In the genomic region with DNA sequence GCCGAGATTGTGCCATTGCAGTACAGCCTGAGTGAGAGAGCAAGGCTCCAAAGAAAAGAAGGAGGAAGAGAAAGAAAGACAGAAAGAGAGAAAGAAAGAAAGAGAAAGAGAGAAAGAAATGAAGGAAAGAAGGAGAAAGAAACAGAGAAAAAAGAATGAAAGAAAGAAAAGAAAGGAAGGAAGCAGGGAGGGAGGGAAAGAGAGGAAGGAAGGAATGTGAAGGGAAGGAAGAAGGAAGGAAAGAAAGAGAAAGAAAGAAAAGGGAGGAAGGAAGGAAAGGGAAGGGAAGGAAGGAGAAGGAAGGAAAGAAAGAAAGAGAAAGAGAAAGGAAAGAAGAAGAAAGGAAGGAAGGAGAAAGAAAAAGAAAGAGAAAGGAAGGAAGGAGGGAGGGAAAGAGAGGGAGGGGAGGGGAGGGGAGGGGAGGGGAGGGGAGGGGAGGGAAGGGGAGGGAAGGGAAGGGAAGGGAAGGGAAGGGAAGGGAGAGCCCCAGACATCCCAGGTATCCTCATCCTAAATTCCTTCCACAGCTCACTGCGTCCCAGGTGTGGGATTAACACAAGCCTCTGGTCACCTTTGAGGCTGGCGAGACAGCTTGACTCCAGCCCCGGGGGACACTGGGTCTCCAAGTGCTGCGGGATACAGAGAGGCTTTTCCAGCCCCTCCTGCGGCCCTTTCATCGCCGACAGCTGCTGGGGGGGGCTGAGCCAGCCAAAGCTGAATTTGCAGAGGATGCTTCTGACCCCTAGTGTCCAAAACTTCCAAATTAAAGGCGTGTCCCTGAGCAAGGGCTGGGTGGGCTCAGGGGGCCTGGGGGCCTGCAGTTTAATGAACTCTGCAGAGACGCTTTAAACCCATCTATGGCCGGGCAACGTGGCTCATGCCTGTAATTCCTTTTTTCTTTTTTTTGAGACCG, we compare ENCODE assay signal across 2 cellular contexts.
TF ChIP-seq lines count a peak whose summit lies in the region.

No MANE protein-coding gene starts in this region.

TF ChIP-seq in SK-N-SH, 30 proteins besides CTCF, POLR2A, EP300 and RAD21 (continued from another document):
- TF ChIP-seq MXI1 (IDR thresholded peaks at IDR 0.05; ENCODE audit: low read depth, low read length) (no peak), SIN3A (IDR thresholded peaks at IDR 0.05; ENCODE audit: borderline replicate concordance, low read depth, low read length) (no peak), NFIC (IDR thresholded peaks at IDR 0.05; ENCODE audit: borderline replicate concordance) (no peak), TCF12 (IDR thresholded peaks at IDR 0.05) (no peak), FOXJ3 (CRISPR knock-in tag; IDR thresholded peaks at IDR 0.05) (no peak), USF1 (IDR thresholded peaks at IDR 0.05; ENCODE audit: borderline replicate concordance, low read depth) (no peak), MEF2A (IDR thresholded peaks at IDR 0.05; ENCODE audit: borderline replicate concordance, low read depth) (no peak), REST (IDR thresholded peaks at IDR 0.05; ENCODE audit: low read depth, low read length) (no peak), RFX5 (IDR thresholded peaks at IDR 0.05; ENCODE audit: low read length) (no peak), FOXM1 (IDR thresholded peaks at IDR 0.05; ENCODE audit: low read depth) (no peak), GABPA (IDR thresholded peaks at IDR 0.05; ENCODE audit: low read depth) (no peak), RCOR1 (IDR thresholded peaks at IDR 0.05; ENCODE audit: low read length) (no peak)
- TF ChIP-seq, protein P1, sequence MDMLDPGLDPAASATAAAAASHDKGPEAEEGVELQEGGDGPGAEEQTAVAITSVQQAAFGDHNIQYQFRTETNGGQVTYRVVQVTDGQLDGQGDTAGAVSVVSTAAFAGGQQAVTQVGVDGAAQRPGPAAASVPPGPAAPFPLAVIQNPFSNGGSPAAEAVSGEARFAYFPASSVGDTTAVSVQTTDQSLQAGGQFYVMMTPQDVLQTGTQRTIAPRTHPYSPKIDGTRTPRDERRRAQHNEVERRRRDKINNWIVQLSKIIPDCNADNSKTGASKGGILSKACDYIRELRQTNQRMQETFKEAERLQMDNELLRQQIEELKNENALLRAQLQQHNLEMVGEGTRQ (IDR thresholded peaks at IDR 0.05; ENCODE audit: borderline replicate concordance, low read depth, low read length) = no peak
- TF ChIP-seq, protein P2, sequence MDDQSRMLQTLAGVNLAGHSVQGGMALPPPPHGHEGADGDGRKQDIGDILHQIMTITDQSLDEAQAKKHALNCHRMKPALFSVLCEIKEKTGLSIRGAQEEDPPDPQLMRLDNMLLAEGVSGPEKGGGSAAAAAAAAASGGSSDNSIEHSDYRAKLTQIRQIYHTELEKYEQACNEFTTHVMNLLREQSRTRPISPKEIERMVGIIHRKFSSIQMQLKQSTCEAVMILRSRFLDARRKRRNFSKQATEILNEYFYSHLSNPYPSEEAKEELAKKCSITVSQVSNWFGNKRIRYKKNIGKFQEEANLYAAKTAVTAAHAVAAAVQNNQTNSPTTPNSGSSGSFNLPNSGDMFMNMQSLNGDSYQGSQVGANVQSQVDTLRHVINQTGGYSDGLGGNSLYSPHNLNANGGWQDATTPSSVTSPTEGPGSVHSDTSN (IDR thresholded peaks at IDR 0.05) = no peak
- TF ChIP-seq, protein P3, sequence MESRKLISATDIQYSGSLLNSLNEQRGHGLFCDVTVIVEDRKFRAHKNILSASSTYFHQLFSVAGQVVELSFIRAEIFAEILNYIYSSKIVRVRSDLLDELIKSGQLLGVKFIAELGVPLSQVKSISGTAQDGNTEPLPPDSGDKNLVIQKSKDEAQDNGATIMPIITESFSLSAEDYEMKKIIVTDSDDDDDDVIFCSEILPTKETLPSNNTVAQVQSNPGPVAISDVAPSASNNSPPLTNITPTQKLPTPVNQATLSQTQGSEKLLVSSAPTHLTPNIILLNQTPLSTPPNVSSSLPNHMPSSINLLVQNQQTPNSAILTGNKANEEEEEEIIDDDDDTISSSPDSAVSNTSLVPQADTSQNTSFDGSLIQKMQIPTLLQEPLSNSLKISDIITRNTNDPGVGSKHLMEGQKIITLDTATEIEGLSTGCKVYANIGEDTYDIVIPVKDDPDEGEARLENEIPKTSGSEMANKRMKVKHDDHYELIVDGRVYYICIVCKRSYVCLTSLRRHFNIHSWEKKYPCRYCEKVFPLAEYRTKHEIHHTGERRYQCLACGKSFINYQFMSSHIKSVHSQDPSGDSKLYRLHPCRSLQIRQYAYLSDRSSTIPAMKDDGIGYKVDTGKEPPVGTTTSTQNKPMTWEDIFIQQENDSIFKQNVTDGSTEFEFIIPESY (IDR thresholded peaks at IDR 0.05; ENCODE audit: borderline replicate concordance, low read depth) = no peak

TF ChIP-seq in SK-N-SH treated with all-trans-retinoic acid at 6 μM for 48 hours, 23 proteins besides CTCF, POLR2A, EP300 and RAD21 (continued from another document):
- TF ChIP-seq RARB (CRISPR knock-in tag; IDR thresholded peaks at IDR 0.05) = no peak
- TF ChIP-seq, protein P4, sequence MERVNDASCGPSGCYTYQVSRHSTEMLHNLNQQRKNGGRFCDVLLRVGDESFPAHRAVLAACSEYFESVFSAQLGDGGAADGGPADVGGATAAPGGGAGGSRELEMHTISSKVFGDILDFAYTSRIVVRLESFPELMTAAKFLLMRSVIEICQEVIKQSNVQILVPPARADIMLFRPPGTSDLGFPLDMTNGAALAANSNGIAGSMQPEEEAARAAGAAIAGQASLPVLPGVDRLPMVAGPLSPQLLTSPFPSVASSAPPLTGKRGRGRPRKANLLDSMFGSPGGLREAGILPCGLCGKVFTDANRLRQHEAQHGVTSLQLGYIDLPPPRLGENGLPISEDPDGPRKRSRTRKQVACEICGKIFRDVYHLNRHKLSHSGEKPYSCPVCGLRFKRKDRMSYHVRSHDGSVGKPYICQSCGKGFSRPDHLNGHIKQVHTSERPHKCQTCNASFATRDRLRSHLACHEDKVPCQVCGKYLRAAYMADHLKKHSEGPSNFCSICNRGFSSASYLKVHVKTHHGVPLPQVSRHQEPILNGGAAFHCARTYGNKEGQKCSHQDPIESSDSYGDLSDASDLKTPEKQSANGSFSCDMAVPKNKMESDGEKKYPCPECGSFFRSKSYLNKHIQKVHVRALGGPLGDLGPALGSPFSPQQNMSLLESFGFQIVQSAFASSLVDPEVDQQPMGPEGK (CRISPR knock-in tag; IDR thresholded peaks at IDR 0.05; ENCODE audit: borderline replicate concordance) = no peak
- TF ChIP-seq, protein P5, sequence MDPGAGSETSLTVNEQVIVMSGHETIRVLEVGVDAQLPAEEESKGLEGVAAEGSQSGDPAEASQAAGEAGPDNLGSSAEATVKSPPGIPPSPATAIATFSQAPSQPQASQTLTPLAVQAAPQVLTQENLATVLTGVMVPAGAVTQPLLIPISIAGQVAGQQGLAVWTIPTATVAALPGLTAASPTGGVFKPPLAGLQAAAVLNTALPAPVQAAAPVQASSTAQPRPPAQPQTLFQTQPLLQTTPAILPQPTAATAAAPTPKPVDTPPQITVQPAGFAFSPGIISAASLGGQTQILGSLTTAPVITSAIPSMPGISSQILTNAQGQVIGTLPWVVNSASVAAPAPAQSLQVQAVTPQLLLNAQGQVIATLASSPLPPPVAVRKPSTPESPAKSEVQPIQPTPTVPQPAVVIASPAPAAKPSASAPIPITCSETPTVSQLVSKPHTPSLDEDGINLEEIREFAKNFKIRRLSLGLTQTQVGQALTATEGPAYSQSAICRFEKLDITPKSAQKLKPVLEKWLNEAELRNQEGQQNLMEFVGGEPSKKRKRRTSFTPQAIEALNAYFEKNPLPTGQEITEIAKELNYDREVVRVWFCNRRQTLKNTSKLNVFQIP (CRISPR knock-in tag; IDR thresholded peaks at IDR 0.05; ENCODE audit: borderline replicate concordance, low read depth) = no peak
